ENCODE assay signal across 9 cellular contexts in the genomic region with DNA sequence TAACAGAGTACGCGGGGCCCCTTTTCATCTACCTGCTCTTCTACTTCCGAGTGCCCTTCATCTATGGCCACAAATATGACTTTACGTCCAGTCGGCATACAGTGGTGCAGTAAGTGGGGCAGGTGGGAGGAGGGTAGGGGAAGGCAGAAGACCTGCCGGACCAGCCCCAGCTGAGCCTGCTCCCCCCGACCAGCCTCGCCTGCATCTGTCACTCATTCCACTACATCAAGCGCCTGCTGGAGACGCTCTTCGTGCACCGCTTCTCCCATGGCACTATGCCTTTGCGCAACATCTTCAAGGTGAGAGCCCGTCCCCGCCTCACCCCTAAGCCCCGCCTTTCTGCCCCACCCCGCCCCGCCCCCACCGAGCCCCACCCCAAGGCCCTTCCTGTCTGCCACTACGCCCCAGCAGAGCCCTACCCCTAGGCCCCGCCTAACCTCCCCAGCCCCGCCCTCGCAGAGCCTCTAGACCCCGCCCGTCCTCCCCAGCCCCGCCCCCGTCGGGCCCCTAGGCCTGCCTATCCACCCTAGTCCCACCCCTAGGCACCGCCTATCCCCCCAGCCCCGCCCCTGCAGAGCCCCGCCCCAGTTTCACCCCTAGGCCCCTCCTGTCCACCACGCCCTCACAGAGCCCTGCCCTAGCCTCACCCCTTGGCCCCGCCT. TPM values are rescaled to one million over a fixed set of nuclear protein-coding genes. Genes with fewer than 3 reads are reported as not detected.
DNase-seq lines count a peak whose midpoint lies in the region; ATAC-seq, FAIRE-seq and TF ChIP-seq lines count a peak whose summit lies in the region.
"Had no signal": no experiment of that assay in that cellular context is flagged by ENCODE, and none has a peak within 500 bp of the region (broad histone marks: within the 10 kb centered on the region; RNA-seq: fewer than 3 reads in every experiment).

No MANE protein-coding gene starts in this region.

- H3K36me3 Mint-ChIP-seq in GM23338 (ENCODE audit: low read depth) = peaks cover 12% of the 10 kb centered on the region
- peaks cover 27% of the 10 kb centered on the region for H3K36me3 Mint-ChIP-seq in activated CD4-positive, alpha-beta T cell treated with anti-CD3 and anti-CD28 coated beads, Interleukin-2, amount 10 ng/mL, durations not matched to agents 7 days and 5 days (ENCODE audit: low read depth)

- peak overlapping the region; percentile 42; the same call in 1 of the 3 replicates for H3K4me3 Mint-ChIP-seq in GM23338
- H3K4me3 Mint-ChIP-seq in activated CD4-positive, alpha-beta T cell treated with anti-CD3 and anti-CD28 coated beads, Interleukin-2, amount 10 ng/mL, durations not matched to agents 7 days and 5 days = no peak overlapping the region

- peaks cover 3% of the 10 kb centered on the region for H4K20me1 ChIP-seq in GM23338 (replicated peaks; ENCODE audit: insufficient read depth)

- H3K9me3 ChIP-seq in right atrium auricular region (no peaks in the 10 kb centered on the region), tibial artery (no peaks in the 10 kb centered on the region)
- H3K9me3 ChIP-seq: left lung had no signal

- H3K4me2 ChIP-seq in GM23338 = peak overlapping the region; percentile 32; the same call in 1 of the 2 replicates

- H3K36me3 ChIP-seq in GM23338 (ENCODE audit: insufficient read depth) (no peaks in the 10 kb centered on the region; the same call in 1 of the 2 replicates), right atrium auricular region (peaks cover 14% of the 10 kb centered on the region), tibial artery (peaks cover 0 to 47% (median 25%) of the 10 kb centered on the region in 3 donors)

- FAIRE-seq in RCC 7860 (lab: Jason Lieb, UNC) = no peak

- DNase-seq in 8988T = peak; percentile 28
- peak; percentile 94 for DNase-seq in GM23338 (ENCODE audit: low spot score)
- DNase-seq in activated CD4-positive, alpha-beta T cell treated with anti-CD3 and anti-CD28 coated beads, Interleukin-2, amount 10 ng/mL, durations not matched to agents 7 days and 5 days = peak; percentile 62
- no peak for DNase-seq in right atrium auricular region (ENCODE audit: low spot score)
- DNase-seq in stimulated activated naive CD8-positive, alpha-beta T cell treated with anti-CD3 and anti-CD28 coated beads, Interleukin-15, Interleukin-2, amounts not matched to agents 100 U/mL and 50 U/mL, for 24 hours = peak; percentile 69
- DNase-seq in RCC 7860 (ENCODE audit: low spot score) = no peak
- DNase-seq in tibial artery = no peak

- peaks cover 42% of the 10 kb centered on the region for H3K4me1 ChIP-seq in GM23338 (ENCODE audit: insufficient read depth)
- H3K4me1 ChIP-seq in right atrium auricular region = peaks cover 0 to 49% of the 10 kb centered on the region in 2 donors
- H3K4me1 ChIP-seq in tibial artery = peaks cover 0 to 47% (median 31%) of the 10 kb centered on the region in 4 donors

- peaks cover 32% of the 10 kb centered on the region for H3K79me2 ChIP-seq in GM23338 (replicated peaks; ENCODE audit: insufficient read depth)

- H3K9me3 Mint-ChIP-seq in GM23338 = no peaks in the 10 kb centered on the region; the same call in 1 of the 3 replicates
- H3K9me3 Mint-ChIP-seq in activated CD4-positive, alpha-beta T cell treated with anti-CD3 and anti-CD28 coated beads, Interleukin-2, amount 10 ng/mL, durations not matched to agents 7 days and 5 days = no peaks in the 10 kb centered on the region

- CTCF ChIA-PET in activated CD4-positive, alpha-beta T cell treated with anti-CD3 and anti-CD28 coated beads, Interleukin-2, amount 10 ng/mL, durations not matched to agents 7 days and 5 days (lab: Charles Lee) = interaction anchor here (0.9 to 1.1 kb wide), 2 partner anchors 7 to 11 kb away, joined by 3 to 6 read pairs; no protein-coding TSS in a partner anchor

- ATAC-seq in GM23338 = peak; percentile 64
- ATAC-seq in stimulated activated naive CD8-positive, alpha-beta T cell treated with anti-CD3 and anti-CD28 coated beads, Interleukin-15, Interleukin-2, amounts not matched to agents 100 U/mL and 50 U/mL, for 24 hours = peak; percentile 56
- ATAC-seq in HG03045 (IDR thresholded peaks at IDR 0.05; ENCODE audit: unreplicated experiment) = no peak
- ATAC-seq: left lung had no signal

- 0 out of 2 replicates have a peak overlapping the region, but pooled peaks have one; percentile 59 for H3K27ac ChIP-seq in GM23338 (ENCODE audit: low read depth)
- H3K27ac ChIP-seq in right atrium auricular region = peak overlapping the region; percentile 16 to 95
- no peak overlapping the region for H3K27ac ChIP-seq in tibial artery
- H3K27ac ChIP-seq: left lung had no signal

- H2AFZ ChIP-seq in GM23338 = no peak overlapping the region

- H3K9me2 ChIP-seq in GM23338 (ENCODE audit: insufficient read depth) = no peaks in the 10 kb centered on the region

- TF ChIP-seq CTCF in GM23338 (conservative IDR thresholded peaks at IDR 0.05; ENCODE audit: low read depth in 2 of 2) (no peak), right atrium auricular region (IDR thresholded peaks at IDR 0.05) (no peak), tibial artery (IDR thresholded peaks at IDR 0.05) (no peak)

- POLR2A ChIA-PET in activated CD4-positive, alpha-beta T cell treated with anti-CD3 and anti-CD28 coated beads, Interleukin-2, amount 10 ng/mL, durations not matched to agents 7 days and 5 days (lab: Charles Lee) = no interaction called here

- intact Hi-C loops in tibial artery (cut with DNase I; ENCODE audit: low total_unique reads) = no loop called here

- peaks cover 5% of the 10 kb centered on the region; the same call in 1 of the 2 replicates for H3F3A ChIP-seq in GM23338 (replicated peaks; ENCODE audit: low read depth)

- peaks cover 14% of the 10 kb centered on the region for H3K27me3 Mint-ChIP-seq in GM23338 (ENCODE audit: insufficient read depth, low read depth, poor library complexity)
- H3K27me3 Mint-ChIP-seq in activated CD4-positive, alpha-beta T cell treated with anti-CD3 and anti-CD28 coated beads, Interleukin-2, amount 10 ng/mL, durations not matched to agents 7 days and 5 days = no peaks in the 10 kb centered on the region

- no peaks in the 10 kb centered on the region for H3K27me3 ChIP-seq in GM23338 (ENCODE audit: insufficient read depth)
- no peaks in the 10 kb centered on the region for H3K27me3 ChIP-seq in right atrium auricular region
- H3K27me3 ChIP-seq in tibial artery = no peaks in the 10 kb centered on the region
- H3K27me3 ChIP-seq: left lung had no signal

- H3K4me3 ChIP-seq in GM23338 (no peak overlapping the region), right atrium auricular region (no peak overlapping the region), tibial artery (no peak overlapping the region)
- H3K4me3 ChIP-seq: left lung had no signal

- H3K27ac Mint-ChIP-seq in GM23338 = peak overlapping the region; percentile 95
- H3K27ac Mint-ChIP-seq in activated CD4-positive, alpha-beta T cell treated with anti-CD3 and anti-CD28 coated beads, Interleukin-2, amount 10 ng/mL, durations not matched to agents 7 days and 5 days = peak overlapping the region; percentile 83

- peaks cover 43% of the 10 kb centered on the region for H3K4me1 Mint-ChIP-seq in GM23338
- peaks cover 23% of the 10 kb centered on the region for H3K4me1 Mint-ChIP-seq in activated CD4-positive, alpha-beta T cell treated with anti-CD3 and anti-CD28 coated beads, Interleukin-2, amount 10 ng/mL, durations not matched to agents 7 days and 5 days

TF ChIP-seq in GM23338, 12 proteins besides CTCF, POLR2A, EP300 and RAD21 (continues in another document):
- TF ChIP-seq ZNF331 (CRISPR knock-in tag; IDR thresholded peaks at IDR 0.05; ENCODE audit: low read depth) = no peak

RNA-seq across cellular contexts. Expression of a gene that starts 7.7 kb away (rescaled TPM):
- total RNA-seq in GM23338 (2014; rRNA removed; shearing (Covaris generic)) = 289 and 398 TPM in 2 replicates
- 463 and 501 TPM in 2 replicates for polyA plus RNA-seq in GM23338 (2016; fragmentation: Nextera tagmentation; extraction: Ambion mirVana)
- 100 to 1,000 TPM; 121 to 123 TPM for total RNA-seq in activated CD4-positive, alpha-beta T cell treated with anti-CD3 and anti-CD28 coated beads, Interleukin-2, amount 10 ng/mL, durations not matched to agents 7 days and 5 days
- 100 to 1,000 TPM; 593 to 729 TPM for total RNA-seq in right atrium auricular region

RNA-seq across cellular contexts. Expression of a gene that starts 18.8 kb away (rescaled TPM):
- total RNA-seq in GM23338 (2014; rRNA removed; shearing (Covaris generic)) = 0.17 TPM in 1 of 2 replicates, not detected in the other
- 0.21 TPM in 1 of 2 replicates, not detected in the other for polyA plus RNA-seq in GM23338 (2016; fragmentation: Nextera tagmentation; extraction: Ambion mirVana)
- not detected for total RNA-seq in activated CD4-positive, alpha-beta T cell treated with anti-CD3 and anti-CD28 coated beads, Interleukin-2, amount 10 ng/mL, durations not matched to agents 7 days and 5 days
- total RNA-seq in right atrium auricular region = not detected

RNA-seq across cellular contexts. Expression of a gene that starts 34.7 kb away (rescaled TPM):
- 104 and 107 TPM in 2 replicates for total RNA-seq in GM23338 (2014; rRNA removed; shearing (Covaris generic))
- 268 and 277 TPM in 2 replicates for polyA plus RNA-seq in GM23338 (2016; fragmentation: Nextera tagmentation; extraction: Ambion mirVana)
- total RNA-seq in activated CD4-positive, alpha-beta T cell treated with anti-CD3 and anti-CD28 coated beads, Interleukin-2, amount 10 ng/mL, durations not matched to agents 7 days and 5 days = 100 to 1,000 TPM; 169 to 190 TPM
- total RNA-seq in right atrium auricular region = 10 to 100 TPM; 60.3 to 63.9 TPM

RNA-seq across cellular contexts. Expression of a gene that starts 45.9 kb away (rescaled TPM):
- 53.3 TPM in 2 replicates for total RNA-seq in GM23338 (2014; rRNA removed; shearing (Covaris generic))
- 43.2 and 44.0 TPM in 2 replicates for polyA plus RNA-seq in GM23338 (2016; fragmentation: Nextera tagmentation; extraction: Ambion mirVana)
- 100 to 1,000 TPM in 1 of 2 experiments, 10 to 100 TPM in 1; 89.7 to 100 TPM for total RNA-seq in activated CD4-positive, alpha-beta T cell treated with anti-CD3 and anti-CD28 coated beads, Interleukin-2, amount 10 ng/mL, durations not matched to agents 7 days and 5 days
- 10 to 100 TPM; 36.5 to 52.9 TPM for total RNA-seq in right atrium auricular region

Comparison
In these comparisons a context has a peak if more than half of its experiments do, and no peak if none do; other contexts are left out.
1. DNase-seq: peak in 8988T (single experiment), GM23338 (single experiment), activated CD4-positive, alpha-beta T cell treated with anti-CD3 and anti-CD28 coated beads, Interleukin-2, amount 10 ng/mL, durations not matched to agents 7 days and 5 days (single experiment) and stimulated activated naive CD8-positive, alpha-beta T cell treated with anti-CD3 and anti-CD28 coated beads, Interleukin-15, Interleukin-2, amounts not matched to agents 100 U/mL and 50 U/mL, for 24 hours (single experiment); none in right atrium auricular region (single experiment), RCC 7860 (single experiment) and tibial artery (0 of 2).
2. H3K27ac ChIP-seq: peak in GM23338 (single experiment) and right atrium auricular region (2 of 2); none in tibial artery (0 of 2).